In genomic region chr9:9257999-9258398, GRCh38 we compare ENCODE assay signal across 25 cellular contexts.
DNase-seq lines count a peak whose midpoint lies in the region; ATAC-seq, FAIRE-seq and TF ChIP-seq lines count a peak whose summit lies in the region.
"Had no signal": no experiment of that assay in that cellular context is flagged by ENCODE, and none has a peak within 500 bp of the region (broad histone marks: within the 10 kb centered on the region; RNA-seq: fewer than 3 reads in every experiment).

No MANE protein-coding gene starts in this region.

- no peak overlapping the region for H2AFZ ChIP-seq in HepG2 (ENCODE audit: low read length)
- no peak overlapping the region for H2AFZ ChIP-seq in GM23338
- H2AFZ ChIP-seq: PC-9 had no signal

- peaks cover 37% of the 10 kb centered on the region for H3K9me3 ChIP-seq in HepG2 (ENCODE audit: low read length)
- no peaks in the 10 kb centered on the region for H3K9me3 ChIP-seq in right lobe of liver
- H3K9me3 ChIP-seq in aorta (ENCODE audit: control insufficient read depth, low read length): no peaks in the 10 kb centered on the region
- H3K9me3 ChIP-seq: MG63 had no signal

- TF ChIP-seq CTCF in HepG2 (CRISPR knock-in tag; IDR thresholded peaks at IDR 0.05) (no peak), right lobe of liver (IDR thresholded peaks at IDR 0.05) (no peak), GM23338 (conservative IDR thresholded peaks at IDR 0.05; ENCODE audit: low read depth in 2 of 2) (no peak)

- in situ Hi-C loops in HepG2 (cut with HindIII; ENCODE audit: extremely low pct_ligation_motif_present, low pct_unique_long_range_greater_than_20kb): no loop called here

- H3K79me2 ChIP-seq in HepG2 (ENCODE audit: insufficient read depth, low read length) (no peaks in the 10 kb centered on the region), GM23338 (replicated peaks; ENCODE audit: insufficient read depth) (no peaks in the 10 kb centered on the region)

- H3K4me3 Mint-ChIP-seq in GM23338: no peak overlapping the region
- H3K4me3 Mint-ChIP-seq: CD8-positive, alpha-beta memory T cell; T-cell; T-helper 2 cell treated with Interferon-gamma antibody and Interleukin-4, amounts not matched to agents 5 μg/mL and 100 μg/mL, for 36 hours had no signal

- POLR2A ChIA-PET in HepG2 (lab: Yijun Ruan, JAX): no interaction called here

- H3K27ac Mint-ChIP-seq in GM23338: no peak overlapping the region
- H3K27ac Mint-ChIP-seq: CD8-positive, alpha-beta memory T cell; T-cell; T-helper 2 cell treated with Interferon-gamma antibody and Interleukin-4, amounts not matched to agents 5 μg/mL and 100 μg/mL, for 36 hours had no signal

- BruUV-seq in HepG2 (replicated peaks; lab: Mats Ljungman, UMichigan): no TSS peak

- H3K4me3 ChIP-seq in HepG2 (replicated peaks in 1 of 3; ENCODE audit: insufficient read depth in 1 of 3, low read depth in 2 of 3, low read length in 3 of 3): no peak overlapping the region
- no peak overlapping the region for H3K4me3 ChIP-seq in right lobe of liver
- no peak overlapping the region for H3K4me3 ChIP-seq in GM23338
- H3K4me3 ChIP-seq in aorta (ENCODE audit: low read length in 2 of 2): no peak overlapping the region
- H3K4me3 ChIP-seq: K562, MG63, PC-9 had no signal

- H3K27me3 Mint-ChIP-seq in GM23338 (ENCODE audit: insufficient read depth, low read depth, poor library complexity): no peaks in the 10 kb centered on the region
- H3K27me3 Mint-ChIP-seq: CD8-positive, alpha-beta memory T cell; T-cell had no signal

- no peak for FAIRE-seq in HepG2 (lab: Jason Lieb, UNC)
- FAIRE-seq: A204.1, GM19239, H54, K562 had no signal

- H3K36me3 ChIP-seq in HepG2 (replicated peaks in 1 of 2; ENCODE audit: control insufficient read depth in 1 of 2, insufficient read depth in 2 of 2, low read length in 2 of 2) (no peaks in the 10 kb centered on the region), right lobe of liver (no peaks in the 10 kb centered on the region), GM23338 (ENCODE audit: insufficient read depth) (no peaks in the 10 kb centered on the region), aorta (ENCODE audit: control insufficient read depth in 1 of 2, insufficient read depth in 2 of 2, low read length in 1 of 2) (no peaks in the 10 kb centered on the region)
- H3K36me3 ChIP-seq: MG63 had no signal

- no peaks in the 10 kb centered on the region for H3K36me3 Mint-ChIP-seq in GM23338 (ENCODE audit: low read depth)
- H3K36me3 Mint-ChIP-seq: CD8-positive, alpha-beta memory T cell; T-cell had no signal

- H3K9ac ChIP-seq in HepG2 (ENCODE audit: insufficient read depth, low read depth, low read length): no peak overlapping the region

- H3K9me3 Mint-ChIP-seq in GM23338: no peaks in the 10 kb centered on the region

- no peak for ATAC-seq in HepG2
- no peak for ATAC-seq in right lobe of liver
- no peak for ATAC-seq in GM23338
- no peak for ATAC-seq in HG03520 (IDR thresholded peaks at IDR 0.05; ENCODE audit: unreplicated experiment)
- no peak for ATAC-seq in aorta (ENCODE audit: low FRiP score)
- ATAC-seq: K562, T-cell had no signal

- H3K4me1 Mint-ChIP-seq in GM23338: no peaks in the 10 kb centered on the region
- H3K4me1 Mint-ChIP-seq: CD8-positive, alpha-beta memory T cell; T-cell had no signal

- CTCF ChIA-PET in HepG2 (lab: Yijun Ruan, JAX; ENCODE audit: low intra/inter-chr PET ratio, low total read pairs): no interaction called here

- H3F3A ChIP-seq in GM23338 (replicated peaks; ENCODE audit: low read depth): no peaks in the 10 kb centered on the region

- 0% methylated on average over 1 of the region's 1 CpG for WGBS in HepG2 (ENCODE audit: low lambda C conversion rate)
- 37% methylated on average over 1 of the region's 1 CpG for WGBS in right lobe of liver (ENCODE audit: insufficient coverage, low coverage, low lambda C conversion rate, missing lambda C conversion rate)
- 88 to 89% methylated on average over 1 of the region's 1 CpG for WGBS in aorta, 2 donors

- intact Hi-C loops in HepG2 (cut with micrococcal nuclease; ENCODE audit: unreplicated experiment): no loop called here
- intact Hi-C loops in right lobe of liver (cut with DNase I): no loop called here
- intact Hi-C loops in aorta (cut with DNase I): no loop called here

- DNase-seq in HepG2 (ENCODE audit: low spot score): no peak
- DNase-seq in right lobe of liver: no peak
- DNase-seq in NCI-H2081 treated with DMSO at 0.1 percent for 48 hours (lab: John Stamatoyannopoulos, UW): peak; percentile 96
- peak; percentile 39 for DNase-seq in NCI-H774 (lab: John Stamatoyannopoulos, UW)
- DNase-seq in GM23338 (ENCODE audit: low spot score): no peak
- no peak for DNase-seq in aorta
- DNase-seq in activated naive CD4-positive, alpha-beta T cell treated with Interleukin-2 at 50 U/mL for 16 hours: no peak
- DNase-seq: CD8-positive, alpha-beta memory T cell; EL; GF-D8; MG63; NCI-H1048; NCI-H187 treated with DMSO at 0.1 percent for 48 hours; NCI-H2171 treated with DMSO at 0.1 percent for 48 hours; NCI-H510A treated with DMSO at 0.1 percent for 48 hours; PC-9; T-cell had no signal

- H4K20me1 ChIP-seq in HepG2 (ENCODE audit: insufficient read depth, low read length) (no peaks in the 10 kb centered on the region), GM23338 (replicated peaks; ENCODE audit: insufficient read depth) (no peaks in the 10 kb centered on the region)

- H3K27me3 ChIP-seq in HepG2 (ENCODE audit: control insufficient read depth in 1 of 2, insufficient read depth in 2 of 2, low read length in 2 of 2) (no peaks in the 10 kb centered on the region), right lobe of liver (no peaks in the 10 kb centered on the region), GM23338 (ENCODE audit: insufficient read depth) (no peaks in the 10 kb centered on the region), aorta (ENCODE audit: control insufficient read depth in 1 of 2, insufficient read depth in 2 of 2, low read length in 1 of 2) (no peaks in the 10 kb centered on the region)
- H3K27me3 ChIP-seq: MG63 had no signal

- H3K4me1 ChIP-seq in HepG2 (ENCODE audit: insufficient read depth, low read length) (peaks cover 7% of the 10 kb centered on the region; the same call in 1 of the 2 replicates), right lobe of liver (no peaks in the 10 kb centered on the region), GM23338 (ENCODE audit: insufficient read depth) (no peaks in the 10 kb centered on the region), aorta (ENCODE audit: control insufficient read depth in 1 of 2, insufficient read depth in 2 of 2, low read length in 2 of 2) (no peaks in the 10 kb centered on the region)

- H3K27ac ChIP-seq in HepG2 (ENCODE audit: extremely low read length, insufficient read depth, low read length) (no peak overlapping the region), right lobe of liver (no peak overlapping the region), GM23338 (ENCODE audit: low read depth) (no peak overlapping the region), aorta (ENCODE audit: low read depth in 1 of 2, low read length in 2 of 2) (no peak overlapping the region)
- H3K27ac ChIP-seq: C4-2B, PC-9, RWPE1 had no signal

- no peak overlapping the region for H3K4me2 ChIP-seq in HepG2 (ENCODE audit: low read depth, low read length)
- H3K4me2 ChIP-seq in GM23338: no peak overlapping the region
- H3K4me2 ChIP-seq: PC-9 had no signal

- TF ChIP-seq POLR2A in HepG2 (IDR thresholded peaks at IDR 0.05; ENCODE audit: insufficient read depth in 1 of 2, low read depth in 2 of 2, low read length in 2 of 2) (no peak), right lobe of liver (IDR thresholded peaks at IDR 0.05) (no peak)

- H3K9me2 ChIP-seq in GM23338 (ENCODE audit: insufficient read depth): no peaks in the 10 kb centered on the region

- no peak for TF ChIP-seq RAD21 in HepG2 (CRISPR knock-in tag; IDR thresholded peaks at IDR 0.05)

- TF ChIP-seq EP300 in HepG2 (IDR thresholded peaks at IDR 0.05; ENCODE audit: low read depth in 2 of 2, low read length in 2 of 2) (no peak), HepG2 (CRISPR knock-in tag; IDR thresholded peaks at IDR 0.05; ENCODE audit: borderline replicate concordance) (no peak)

TF ChIP-seq in HepG2, 621 proteins besides CTCF, POLR2A, EP300 and RAD21:
- no peak for TF ChIP-seq HOXA7 (CRISPR knock-in tag; IDR thresholded peaks at IDR 0.05)
- TF ChIP-seq REL (CRISPR knock-in tag; conservative IDR thresholded peaks at IDR 0.05): no peak
- TF ChIP-seq NFYB (CRISPR knock-in tag; IDR thresholded peaks at IDR 0.05): no peak
- TF ChIP-seq SP5 (CRISPR knock-in tag; IDR thresholded peaks at IDR 0.05; ENCODE audit: borderline replicate concordance, low read depth): no peak
- no peak for TF ChIP-seq ZNF672 (CRISPR knock-in tag; IDR thresholded peaks at IDR 0.05)
- TF ChIP-seq ATF7 (IDR thresholded peaks at IDR 0.05): peak; percentile 46; the same call in 1 of the 2 replicates
- no peak for TF ChIP-seq ATF7 (CRISPR knock-in tag; IDR thresholded peaks at IDR 0.05)
TF ChIP-seq in HepG2: peak in this region for 1.

TF ChIP-seq in GM23338, 12 proteins besides CTCF, POLR2A, EP300 and RAD21 (continues in another document):
- no peak for TF ChIP-seq POLR2AphosphoS5 (IDR thresholded peaks at IDR 0.05; ENCODE audit: low read depth)
- no peak for TF ChIP-seq ZNF114 (CRISPR knock-in tag; IDR thresholded peaks at IDR 0.05)
- TF ChIP-seq ZNF331 (CRISPR knock-in tag; IDR thresholded peaks at IDR 0.05; ENCODE audit: low read depth): no peak
- TF ChIP-seq REST (IDR thresholded peaks at IDR 0.05; ENCODE audit: unreplicated experiment): no peak
- no peak for TF ChIP-seq EZH2 (IDR thresholded peaks at IDR 0.05; ENCODE audit: low read depth, unreplicated experiment)

Comparison
In these comparisons a context has a peak if more than half of its experiments do, and no peak if none do; other contexts are left out.
1. DNase-seq: peak in NCI-H2081 treated with DMSO at 0.1 percent for 48 hours (single experiment) and NCI-H774 (single experiment); none in HepG2 (single experiment), right lobe of liver (0 of 3), GM23338 (single experiment), aorta (0 of 2) and activated naive CD4-positive, alpha-beta T cell treated with Interleukin-2 at 50 U/mL for 16 hours (single experiment).